9 cellular contexts compared by ENCODE assay signal in genomic region chr15:78051622-78052405, GRCh38. TPM values are rescaled to one million over a fixed set of nuclear protein-coding genes. Genes with fewer than 3 reads are reported as not detected.
DNase-seq lines count a peak whose midpoint lies in the region; ATAC-seq and TF ChIP-seq lines count a peak whose summit lies in the region.
"Had no signal": no experiment of that assay in that cellular context is flagged by ENCODE, and none has a peak within 500 bp of the region (broad histone marks: within the 10 kb centered on the region; RNA-seq: fewer than 3 reads in every experiment).

No MANE protein-coding gene starts in this region.

- 0 out of 4 replicates have a peak overlapping the region, but pooled peaks of 1 of the 2 experiments have one; percentile 26 for H4K8ac ChIP-seq in IMR-90 (ENCODE audit: low read depth in 2 of 2, low read length in 2 of 2)

- H3K27ac ChIP-seq in BLaER1 (peak overlapping the region; percentile 87), IMR-90 (ENCODE audit: insufficient read depth, low read length) (no peak overlapping the region)

- 0 out of 2 replicates have a peak overlapping the region, but pooled peaks have one; percentile 5 for H2BK120ac ChIP-seq in IMR-90 (ENCODE audit: low read depth, low read length)

- H3K27me3 ChIP-seq in BLaER1: no peaks in the 10 kb centered on the region
- H3K27me3 ChIP-seq in IMR-90 (ENCODE audit: control insufficient read depth, insufficient read depth, low read length): no peaks in the 10 kb centered on the region

- CTCF ChIA-PET in IMR-90 (lab: Yijun Ruan, JAX): interaction anchor here (0.6 to 1.5 kb wide), 3 partner anchors 16 to 57 kb away, joined by 3 to 5 read pairs (median 3); no protein-coding TSS in a partner anchor

- peak overlapping the region; percentile 71 to 91 for H3K27ac Mint-ChIP-seq in activated naive CD4-positive, alpha-beta T cell treated with anti-CD3 and anti-CD28 coated beads, Interleukin-2, amount 50 U/mL, for 72 hours

- no peak overlapping the region for H3K56ac ChIP-seq in IMR-90 (ENCODE audit: extremely low read depth, insufficient read depth, low read length)

- H3K9me3 Mint-ChIP-seq in activated naive CD4-positive, alpha-beta T cell treated with anti-CD3 and anti-CD28 coated beads, Interleukin-2, amount 50 U/mL, for 72 hours: no peaks in the 10 kb centered on the region

- H3K9me3 ChIP-seq in BLaER1 (no peaks in the 10 kb centered on the region), IMR-90 (ENCODE audit: control insufficient read depth, insufficient read depth, low read length) (no peaks in the 10 kb centered on the region)

- H3K23ac ChIP-seq in IMR-90 (ENCODE audit: low read depth, low read length): 0 out of 2 replicates have a peak overlapping the region, but pooled peaks have one; percentile 11

- H3K4me3 ChIP-seq in BLaER1 (no peak overlapping the region), IMR-90 (ENCODE audit: insufficient read depth, low read depth, low read length) (no peak overlapping the region)

- POLR2A ChIA-PET in IMR-90 (lab: Charles Lee; ENCODE audit: unreplicated experiment): no interaction called here

- H3K36me3 ChIP-seq in BLaER1 (peaks cover 16% of the 10 kb centered on the region), IMR-90 (ENCODE audit: control insufficient read depth, insufficient read depth, low read length) (peaks cover 10% of the 10 kb centered on the region)

- H2AK5ac ChIP-seq in IMR-90 (ENCODE audit: low read depth, low read length): no peak overlapping the region; the same call in 1 of the 2 replicates

- H2BK20ac ChIP-seq in IMR-90 (ENCODE audit: low read depth, low read length): no peak overlapping the region

- H3K9me1 ChIP-seq in IMR-90 (ENCODE audit: insufficient read depth, low read length): peaks cover 39% of the 10 kb centered on the region

- no peak overlapping the region for H4K5ac ChIP-seq in IMR-90 (ENCODE audit: low read depth, low read length)

- no peak overlapping the region for H3K14ac ChIP-seq in IMR-90 (replicated peaks; ENCODE audit: low read depth, low read length)

- BruUV-seq in IMR-90 (replicated peaks; lab: Mats Ljungman, UMichigan): no TSS peak

- no peak for ATAC-seq in IMR-90 (ENCODE audit: low read depth)
- no peak for ATAC-seq in activated naive CD4-positive, alpha-beta T cell treated with anti-CD3 and anti-CD28 coated beads, Interleukin-2, amount 50 U/mL, for 72 hours
- ATAC-seq in GM18519 (IDR thresholded peaks at IDR 0.05; ENCODE audit: low FRiP score, unreplicated experiment): no peak
- no peak for ATAC-seq in HG03378 (IDR thresholded peaks at IDR 0.05; ENCODE audit: unreplicated experiment)
- ATAC-seq in GM18858 (IDR thresholded peaks at IDR 0.05; ENCODE audit: unreplicated experiment): no peak

- H4K20me1 ChIP-seq in BLaER1 (no peaks in the 10 kb centered on the region), IMR-90 (ENCODE audit: insufficient read depth, low read length) (peaks cover 49% of the 10 kb centered on the region)

- peak; percentile 56 for DNase-seq in IMR-90
- no peak for DNase-seq in activated naive CD4-positive, alpha-beta T cell treated with anti-CD3 and anti-CD28 coated beads, Interleukin-2, amount 50 U/mL, for 72 hours (ENCODE audit: low spot score in 2 of 2)
- peak; percentile 64 for DNase-seq in medulla oblongata (ENCODE audit: extremely low spot score)
- DNase-seq in activated effector memory CD4-positive, alpha-beta T cell treated with Interleukin-2 at 50 U/mL for 16 hours: no peak

- H3K4me1 ChIP-seq in BLaER1 (peaks cover 100% of the 10 kb centered on the region), IMR-90 (ENCODE audit: control insufficient read depth, insufficient read depth, low read length) (peaks cover 37% of the 10 kb centered on the region)

- H3K36me3 Mint-ChIP-seq in activated naive CD4-positive, alpha-beta T cell treated with anti-CD3 and anti-CD28 coated beads, Interleukin-2, amount 50 U/mL, for 72 hours: peaks cover 4 to 42% of the 10 kb centered on the region in 2 donors

- TF ChIP-seq POLR2A in IMR-90 (IDR thresholded peaks at IDR 0.05; ENCODE audit: low read depth, low read length): no peak

- H2AK9ac ChIP-seq in IMR-90 (replicated peaks; ENCODE audit: low read depth, low read length, poor library complexity): no peak overlapping the region

- intact Hi-C loops in IMR-90 (cut with micrococcal nuclease): loop anchor here (2.0 kb wide), 1 partner anchor 13 kb away; no protein-coding TSS in a partner anchor

- no peak overlapping the region for H4K91ac ChIP-seq in IMR-90 (ENCODE audit: insufficient read depth, low read depth, low read length)

- H3K18ac ChIP-seq in IMR-90 (ENCODE audit: low read depth, low read length): 0 out of 2 replicates have a peak overlapping the region, but pooled peaks have one; percentile 13

- H3K4me2 ChIP-seq in BLaER1: peak overlapping the region; percentile 81
- no peak overlapping the region for H3K4me2 ChIP-seq in IMR-90 (ENCODE audit: low read depth, low read length)

- TF ChIP-seq RAD21 in IMR-90 (IDR thresholded peaks at IDR 0.05; ENCODE audit: low read length): no peak

- H3K9ac ChIP-seq in BLaER1 (peak overlapping the region; percentile 40; the same call in 1 of the 2 replicates), IMR-90 (ENCODE audit: low read depth, low read length) (no peak overlapping the region)

- no peak for TF ChIP-seq CTCF in IMR-90 (conservative IDR thresholded peaks at IDR 0.05; ENCODE audit: low read depth, low read length)

- H3K79me1 ChIP-seq in IMR-90 (ENCODE audit: low read depth in 1 of 2, low read length in 2 of 2): peaks cover 42 to 96% of the 10 kb centered on the region in 2 experiments

- in situ Hi-C loops in IMR-90 (cut with MboI; ENCODE audit: low sequenced_read_pairs): no loop called here

- H3K4ac ChIP-seq in IMR-90 (ENCODE audit: low read depth, low read length): no peak overlapping the region

- dilution Hi-C loops in IMR-90 (cut with HindIII; ENCODE audit: low sequenced_read_pairs, unreplicated experiment): no loop called here

- H2BK5ac ChIP-seq in IMR-90 (ENCODE audit: low read depth, low read length, poor library complexity, severe bottlenecking): no peak overlapping the region

- H2AFZ ChIP-seq in IMR-90 (replicated peaks; ENCODE audit: low read length, poor library complexity): no peak overlapping the region

- no CpG with 5 or more reads among the region's 3 CpGs for WGBS in IMR-90 (ENCODE audit: extremely low coverage in 2 of 2, insufficient read length in 1 of 2), 2 experiments

- H2BK15ac ChIP-seq in IMR-90 (ENCODE audit: low read depth, low read length): no peak overlapping the region

TF ChIP-seq in IMR-90, 13 proteins besides CTCF, POLR2A, EP300 and RAD21:
- TF ChIP-seq SMC3 (IDR thresholded peaks at IDR 0.05; ENCODE audit: low read depth, low read length) (no peak), USF2 (IDR thresholded peaks at IDR 0.05; ENCODE audit: low read depth, low read length) (no peak), NFE2L2 (IDR thresholded peaks at IDR 0.05; ENCODE audit: low read depth, low read length) (no peak), MXI1 (IDR thresholded peaks at IDR 0.05; ENCODE audit: borderline replicate concordance, low read depth, low read length) (no peak), RFX5 (IDR thresholded peaks at IDR 0.05; ENCODE audit: low read depth, low read length) (no peak), CEBPB (IDR thresholded peaks at IDR 0.05; ENCODE audit: low read depth, low read length) (no peak), CHD1 (IDR thresholded peaks at IDR 0.05; ENCODE audit: low read depth, low read length) (no peak), RCOR1 (IDR thresholded peaks at IDR 0.05; ENCODE audit: insufficient replicate concordance, low read length) (no peak), BHLHE40 (IDR thresholded peaks at IDR 0.05; ENCODE audit: low read depth, low read length) (no peak), MAZ (IDR thresholded peaks at IDR 0.05; ENCODE audit: borderline replicate concordance, low read depth, low read length) (no peak), FOS (IDR thresholded peaks at IDR 0.05; ENCODE audit: low read depth, low read length) (no peak), ELK1 (IDR thresholded peaks at IDR 0.05; ENCODE audit: borderline replicate concordance, low read depth, low read length) (no peak), MAFK (IDR thresholded peaks at IDR 0.05; ENCODE audit: low read depth, low read length) (no peak)
TF ChIP-seq in IMR-90: peak in this region for 0.

RNA-seq across cellular contexts. Expression of gene TBC1D2B, which starts 25.7 kb away (rescaled TPM):
- 17.7 and 17.8 TPM in 2 replicates for total RNA-seq in IMR-90 (2012; rRNA removed)
- 22.8 and 28.3 TPM in 2 replicates for polyA plus RNA-seq in IMR-90 (2012; rRNA removed)
- polyA plus RNA-seq in IMR-90 (2012; cell fraction: cytosol; rRNA removed): 13.0 and 22.1 TPM in 2 replicates
- polyA plus RNA-seq in IMR-90 (2012; cell fraction: nucleus; rRNA removed; ENCODE audit: low replicate concordance): 84.5 and 160 TPM in 2 replicates
- 10 to 100 TPM; 55.9 to 82.2 TPM for total RNA-seq in activated naive CD4-positive, alpha-beta T cell treated with anti-CD3 and anti-CD28 coated beads, Interleukin-2, amount 50 U/mL, for 72 hours

RNA-seq across cellular contexts. Expression of gene SH2D7, which starts 40.5 kb away (rescaled TPM):
- not detected in 2 replicates for total RNA-seq in IMR-90 (2012; rRNA removed)
- not detected in 2 replicates for polyA plus RNA-seq in IMR-90 (2012; rRNA removed)
- polyA plus RNA-seq in IMR-90 (2012; cell fraction: cytosol; rRNA removed): not detected in 2 replicates
- polyA plus RNA-seq in IMR-90 (2012; cell fraction: nucleus; rRNA removed; ENCODE audit: low replicate concordance): not detected in 2 replicates
- total RNA-seq in activated naive CD4-positive, alpha-beta T cell treated with anti-CD3 and anti-CD28 coated beads, Interleukin-2, amount 50 U/mL, for 72 hours: not detected
- total RNA-seq: epithelial cell of proximal tubule had no signal

Comparison
In these comparisons a context has a peak if more than half of its experiments do, and no peak if none do; other contexts are left out.
1. DNase-seq: peak in IMR-90 (single experiment) and medulla oblongata (single experiment); none in activated naive CD4-positive, alpha-beta T cell treated with anti-CD3 and anti-CD28 coated beads, Interleukin-2, amount 50 U/mL, for 72 hours (0 of 2) and activated effector memory CD4-positive, alpha-beta T cell treated with Interleukin-2 at 50 U/mL for 16 hours (single experiment).